ENCODE assay signal across 2 cellular contexts in the genomic region with DNA sequence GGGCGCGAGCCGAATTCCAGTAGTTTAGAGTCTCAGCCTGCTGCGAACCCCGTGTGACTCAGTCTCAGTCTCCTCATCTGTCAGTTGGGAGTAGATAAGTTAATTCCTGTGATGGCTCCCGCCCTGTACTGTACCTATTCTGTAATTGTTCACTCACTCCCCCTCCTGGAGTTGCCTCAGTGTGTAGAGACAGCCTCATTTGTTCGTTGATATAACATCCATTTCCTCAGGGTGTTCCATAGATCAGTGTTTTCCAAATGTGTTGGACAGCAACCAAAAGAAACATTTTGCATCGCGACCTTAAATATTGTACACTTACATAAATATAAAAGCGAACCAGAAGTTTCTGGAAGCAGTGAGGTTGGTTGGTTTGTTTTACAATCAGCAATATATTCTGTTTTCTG.
TF ChIP-seq lines count a peak whose summit lies in the region.

No MANE protein-coding gene starts in this region.

TF ChIP-seq in SK-N-SH, 30 proteins besides CTCF, POLR2A, EP300 and RAD21 (continued from another document):
- TF ChIP-seq, protein P1, sequence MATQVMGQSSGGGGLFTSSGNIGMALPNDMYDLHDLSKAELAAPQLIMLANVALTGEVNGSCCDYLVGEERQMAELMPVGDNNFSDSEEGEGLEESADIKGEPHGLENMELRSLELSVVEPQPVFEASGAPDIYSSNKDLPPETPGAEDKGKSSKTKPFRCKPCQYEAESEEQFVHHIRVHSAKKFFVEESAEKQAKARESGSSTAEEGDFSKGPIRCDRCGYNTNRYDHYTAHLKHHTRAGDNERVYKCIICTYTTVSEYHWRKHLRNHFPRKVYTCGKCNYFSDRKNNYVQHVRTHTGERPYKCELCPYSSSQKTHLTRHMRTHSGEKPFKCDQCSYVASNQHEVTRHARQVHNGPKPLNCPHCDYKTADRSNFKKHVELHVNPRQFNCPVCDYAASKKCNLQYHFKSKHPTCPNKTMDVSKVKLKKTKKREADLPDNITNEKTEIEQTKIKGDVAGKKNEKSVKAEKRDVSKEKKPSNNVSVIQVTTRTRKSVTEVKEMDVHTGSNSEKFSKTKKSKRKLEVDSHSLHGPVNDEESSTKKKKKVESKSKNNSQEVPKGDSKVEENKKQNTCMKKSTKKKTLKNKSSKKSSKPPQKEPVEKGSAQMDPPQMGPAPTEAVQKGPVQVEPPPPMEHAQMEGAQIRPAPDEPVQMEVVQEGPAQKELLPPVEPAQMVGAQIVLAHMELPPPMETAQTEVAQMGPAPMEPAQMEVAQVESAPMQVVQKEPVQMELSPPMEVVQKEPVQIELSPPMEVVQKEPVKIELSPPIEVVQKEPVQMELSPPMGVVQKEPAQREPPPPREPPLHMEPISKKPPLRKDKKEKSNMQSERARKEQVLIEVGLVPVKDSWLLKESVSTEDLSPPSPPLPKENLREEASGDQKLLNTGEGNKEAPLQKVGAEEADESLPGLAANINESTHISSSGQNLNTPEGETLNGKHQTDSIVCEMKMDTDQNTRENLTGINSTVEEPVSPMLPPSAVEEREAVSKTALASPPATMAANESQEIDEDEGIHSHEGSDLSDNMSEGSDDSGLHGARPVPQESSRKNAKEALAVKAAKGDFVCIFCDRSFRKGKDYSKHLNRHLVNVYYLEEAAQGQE (IDR thresholded peaks at IDR 0.05; ENCODE audit: low read depth, low read length), result no peak
- TF ChIP-seq YY1 (IDR thresholded peaks at IDR 0.05; ENCODE audit: low read depth), result no peak
- TF ChIP-seq NRF1 (IDR thresholded peaks at IDR 0.05; ENCODE audit: low read depth, low read length), result no peak
- no peak for TF ChIP-seq EZH2phosphoT487 (IDR thresholded peaks at IDR 0.05; ENCODE audit: borderline replicate concordance, low read depth)
TF ChIP-seq in SK-N-SH: peak in this region for 0.

TF ChIP-seq in SK-N-SH treated with all-trans-retinoic acid at 6 μM for 48 hours, 23 proteins besides CTCF, POLR2A, EP300 and RAD21 (continued from another document):
- TF ChIP-seq TOX (CRISPR knock-in tag; IDR thresholded peaks at IDR 0.05; ENCODE audit: borderline replicate concordance) (no peak), ZNF8 (CRISPR knock-in tag; IDR thresholded peaks at IDR 0.05) (no peak), ISL1 (CRISPR knock-in tag; IDR thresholded peaks at IDR 0.05) (no peak), GLIS3 (CRISPR knock-in tag; IDR thresholded peaks at IDR 0.05) (no peak), ESRRG (CRISPR knock-in tag; IDR thresholded peaks at IDR 0.05) (no peak), ZFP3 (CRISPR knock-in tag; IDR thresholded peaks at IDR 0.05) (no peak), ZNF565 (CRISPR knock-in tag; conservative IDR thresholded peaks at IDR 0.05; ENCODE audit: low read depth) (no peak), TCF4 (CRISPR knock-in tag; IDR thresholded peaks at IDR 0.05; ENCODE audit: borderline replicate concordance) (no peak)
- TF ChIP-seq, protein P2, sequence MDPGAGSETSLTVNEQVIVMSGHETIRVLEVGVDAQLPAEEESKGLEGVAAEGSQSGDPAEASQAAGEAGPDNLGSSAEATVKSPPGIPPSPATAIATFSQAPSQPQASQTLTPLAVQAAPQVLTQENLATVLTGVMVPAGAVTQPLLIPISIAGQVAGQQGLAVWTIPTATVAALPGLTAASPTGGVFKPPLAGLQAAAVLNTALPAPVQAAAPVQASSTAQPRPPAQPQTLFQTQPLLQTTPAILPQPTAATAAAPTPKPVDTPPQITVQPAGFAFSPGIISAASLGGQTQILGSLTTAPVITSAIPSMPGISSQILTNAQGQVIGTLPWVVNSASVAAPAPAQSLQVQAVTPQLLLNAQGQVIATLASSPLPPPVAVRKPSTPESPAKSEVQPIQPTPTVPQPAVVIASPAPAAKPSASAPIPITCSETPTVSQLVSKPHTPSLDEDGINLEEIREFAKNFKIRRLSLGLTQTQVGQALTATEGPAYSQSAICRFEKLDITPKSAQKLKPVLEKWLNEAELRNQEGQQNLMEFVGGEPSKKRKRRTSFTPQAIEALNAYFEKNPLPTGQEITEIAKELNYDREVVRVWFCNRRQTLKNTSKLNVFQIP (CRISPR knock-in tag; IDR thresholded peaks at IDR 0.05; ENCODE audit: borderline replicate concordance, low read depth), result no peak
- TF ChIP-seq, protein P3, sequence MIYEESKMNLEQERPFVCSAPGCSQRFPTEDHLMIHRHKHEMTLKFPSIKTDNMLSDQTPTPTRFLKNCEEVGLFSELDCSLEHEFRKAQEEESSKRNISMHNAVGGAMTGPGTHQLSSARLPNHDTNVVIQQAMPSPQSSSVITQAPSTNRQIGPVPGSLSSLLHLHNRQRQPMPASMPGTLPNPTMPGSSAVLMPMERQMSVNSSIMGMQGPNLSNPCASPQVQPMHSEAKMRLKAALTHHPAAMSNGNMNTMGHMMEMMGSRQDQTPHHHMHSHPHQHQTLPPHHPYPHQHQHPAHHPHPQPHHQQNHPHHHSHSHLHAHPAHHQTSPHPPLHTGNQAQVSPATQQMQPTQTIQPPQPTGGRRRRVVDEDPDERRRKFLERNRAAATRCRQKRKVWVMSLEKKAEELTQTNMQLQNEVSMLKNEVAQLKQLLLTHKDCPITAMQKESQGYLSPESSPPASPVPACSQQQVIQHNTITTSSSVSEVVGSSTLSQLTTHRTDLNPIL (CRISPR knock-in tag; IDR thresholded peaks at IDR 0.05; ENCODE audit: low read depth), result no peak
- TF ChIP-seq, protein P4, sequence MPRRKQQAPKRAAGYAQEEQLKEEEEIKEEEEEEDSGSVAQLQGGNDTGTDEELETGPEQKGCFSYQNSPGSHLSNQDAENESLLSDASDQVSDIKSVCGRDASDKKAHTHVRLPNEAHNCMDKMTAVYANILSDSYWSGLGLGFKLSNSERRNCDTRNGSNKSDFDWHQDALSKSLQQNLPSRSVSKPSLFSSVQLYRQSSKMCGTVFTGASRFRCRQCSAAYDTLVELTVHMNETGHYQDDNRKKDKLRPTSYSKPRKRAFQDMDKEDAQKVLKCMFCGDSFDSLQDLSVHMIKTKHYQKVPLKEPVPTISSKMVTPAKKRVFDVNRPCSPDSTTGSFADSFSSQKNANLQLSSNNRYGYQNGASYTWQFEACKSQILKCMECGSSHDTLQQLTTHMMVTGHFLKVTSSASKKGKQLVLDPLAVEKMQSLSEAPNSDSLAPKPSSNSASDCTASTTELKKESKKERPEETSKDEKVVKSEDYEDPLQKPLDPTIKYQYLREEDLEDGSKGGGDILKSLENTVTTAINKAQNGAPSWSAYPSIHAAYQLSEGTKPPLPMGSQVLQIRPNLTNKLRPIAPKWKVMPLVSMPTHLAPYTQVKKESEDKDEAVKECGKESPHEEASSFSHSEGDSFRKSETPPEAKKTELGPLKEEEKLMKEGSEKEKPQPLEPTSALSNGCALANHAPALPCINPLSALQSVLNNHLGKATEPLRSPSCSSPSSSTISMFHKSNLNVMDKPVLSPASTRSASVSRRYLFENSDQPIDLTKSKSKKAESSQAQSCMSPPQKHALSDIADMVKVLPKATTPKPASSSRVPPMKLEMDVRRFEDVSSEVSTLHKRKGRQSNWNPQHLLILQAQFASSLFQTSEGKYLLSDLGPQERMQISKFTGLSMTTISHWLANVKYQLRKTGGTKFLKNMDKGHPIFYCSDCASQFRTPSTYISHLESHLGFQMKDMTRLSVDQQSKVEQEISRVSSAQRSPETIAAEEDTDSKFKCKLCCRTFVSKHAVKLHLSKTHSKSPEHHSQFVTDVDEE (CRISPR knock-in tag; IDR thresholded peaks at IDR 0.05), result no peak
